In genomic region chr3:95789111-95789510, GRCh38 we compare ENCODE assay signal across 35 cellular contexts.
"Had no signal": no experiment of that assay in that cellular context is flagged by ENCODE, and none has a peak within 500 bp of the region (broad histone marks: within the 10 kb centered on the region; RNA-seq: fewer than 3 reads in every experiment).

No MANE protein-coding gene starts in this region.

- DNase-seq: activated effector memory CD4-positive, alpha-beta T cell treated with anti-CD3 and anti-CD28 coated beads, Interleukin-2, amount 50 U/mL, for 16 hours; activated effector memory CD4-positive, alpha-beta T cell treated with Interleukin-2 at 50 U/mL for 16 hours; activated gamma-delta T cell; activated gamma-delta T cell treated with Interleukin-2 at 50 U/mL for 16 hours; activated naive CD4-positive, alpha-beta T cell; activated naive CD4-positive, alpha-beta T cell treated with anti-CD3 and anti-CD28 coated beads for 36 hours; activated naive CD4-positive, alpha-beta T cell treated with anti-CD3 and anti-CD28 coated beads, Interleukin-2, amount 10 ng/mL, durations not matched to agents 7 days and 5 days; activated naive CD4-positive, alpha-beta T cell treated with anti-CD3 and anti-CD28 coated beads, Interleukin-2, amount 50 U/mL, for 16 hours; activated naive CD4-positive, alpha-beta T cell treated with Interleukin-2 at 50 U/mL for 16 hours; activated naive CD8-positive, alpha-beta T cell treated with anti-CD3 and anti-CD28 coated beads for 36 hours; activated naive CD8-positive, alpha-beta T cell treated with anti-CD3 and anti-CD28 coated beads, Interleukin-2, amount 10 ng/mL, durations not matched to agents 7 days and 5 days; activated naive CD8-positive, alpha-beta T cell treated with anti-CD3 and anti-CD28 coated beads, Interleukin-2, amount 50 U/mL, for 24 hours; activated T-cell treated with anti-CD3 and anti-CD28 coated beads for 4 hours; activated T-cell treated with anti-CD3 and anti-CD28 coated beads, Interleukin-2, amount 50 U/mL, for 1 hour; activated T-cell treated with anti-CD3 and anti-CD28 coated beads, Interleukin-2, amount 50 U/mL, for 24 hours; activated T-cell treated with anti-CD3 and anti-CD28 coated beads, Interleukin-2, amount 50 U/mL, for 4 hours; activated T-cell treated with anti-CD3 and anti-CD28 coated beads, Interleukin-2, amount 50 U/mL, for 48 hours; activated T-cell treated with anti-CD3 and anti-CD28 coated beads, Interleukin-2, amount 50 U/mL, for 72 hours; adrenal gland; amniotic stem cell; amygdala; anterior cingulate cortex; aorta; body of pancreas; brain microvascular endothelial cell; caudate nucleus; central memory CD4-positive, alpha-beta T cell; cerebellar nuclear complex had no signal

- H3K4me1 ChIP-seq: adrenal gland, ascending aorta, body of pancreas, breast epithelium had no signal

- H3K4me3 ChIP-seq: adrenal gland, ascending aorta, body of pancreas, breast epithelium, cardiac muscle cell had no signal

- H3K27me3 ChIP-seq: adrenal gland, ascending aorta, body of pancreas, brain microvascular endothelial cell, breast epithelium, cardiac muscle cell had no signal

- FAIRE-seq: astrocyte, bronchial epithelial cell had no signal

- H3K9me3 ChIP-seq: adrenal gland, ascending aorta, body of pancreas, breast epithelium had no signal

- H3K27ac ChIP-seq: adrenal gland, ascending aorta, body of pancreas, brain microvascular endothelial cell, breast epithelium, cardiac muscle cell had no signal

- ATAC-seq: activated naive CD4-positive, alpha-beta T cell treated with anti-CD3 and anti-CD28 coated beads, Interleukin-2, amount 50 U/mL, for 72 hours; activated naive CD8-positive, alpha-beta T cell treated with anti-CD3 and anti-CD28 coated beads, Interleukin-2, amount 50 U/mL, for 24 hours; activated T-cell treated with anti-CD3 and anti-CD28 coated beads, Interleukin-2, amount 50 U/mL, for 4 hours; activated T-cell treated with anti-CD3 and anti-CD28 coated beads, Interleukin-2, amount 50 U/mL, for 72 hours; activated T-helper 17 cell treated with anti-CD3 and anti-CD28 coated beads, Interleukin-2, amount 50 U/mL, for 72 hours; body of pancreas had no signal

- H3K36me3 ChIP-seq: adrenal gland, ascending aorta, brain microvascular endothelial cell, breast epithelium, cardiac muscle cell had no signal
